ENCODE assay signal across 27 cellular contexts in the genomic region with DNA sequence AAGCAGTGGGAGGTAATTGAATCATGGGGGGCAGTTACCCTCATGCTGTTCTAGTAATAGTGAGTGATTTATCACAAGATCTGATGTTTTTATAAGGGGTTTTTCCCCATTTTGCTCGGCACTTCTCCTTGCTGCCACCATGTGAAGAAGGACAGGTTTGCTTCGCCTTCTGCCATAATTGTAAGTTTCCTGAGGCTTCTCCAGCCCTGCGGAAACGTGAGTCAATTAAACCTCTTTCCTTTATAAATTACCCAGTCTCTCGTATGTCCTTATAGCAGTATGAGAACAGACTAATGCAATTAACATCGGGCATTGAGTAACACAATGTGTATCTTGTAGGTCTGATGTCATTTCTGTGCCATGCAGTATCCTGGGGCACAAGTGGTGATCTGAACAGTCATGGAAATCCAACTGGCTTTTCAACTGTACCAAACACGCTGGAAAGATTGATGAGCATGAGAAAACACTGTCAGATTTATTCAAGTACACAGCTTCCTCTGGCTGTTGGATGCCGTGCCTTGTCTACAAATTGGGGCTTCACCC.
"Had no signal": no experiment of that assay in that cellular context is flagged by ENCODE, and none has a peak within 500 bp of the region (broad histone marks: within the 10 kb centered on the region; RNA-seq: fewer than 3 reads in every experiment).

No MANE protein-coding gene starts in this region.

- H3K27me3 ChIP-seq: pancreas, stomach, testis, thyroid gland, transverse colon, upper lobe of left lung, vagina had no signal

- H3K36me3 Mint-ChIP-seq: memory B cell; naive thymus-derived CD8-positive, alpha-beta T cell; stimulated activated naive B cell treated with anti-CD40 and anti-IgM and Interleukin-4, amounts not matched to agents 10 μg/mL and 1 μg/mL and 100 μg/mL, for 72 hours had no signal

- ATAC-seq: naive thymus-derived CD8-positive, alpha-beta T cell; pancreas; right cardiac atrium; sciatic nerve; stimulated activated naive B cell treated with anti-CD40 and anti-IgM and Interleukin-4, amounts not matched to agents 10 μg/mL and 1 μg/mL and 100 μg/mL, for 72 hours; stimulated activated naive CD8-positive, alpha-beta T cell treated with anti-CD3 and anti-CD28 coated beads, Interleukin-15, Interleukin-2, amounts not matched to agents 100 U/mL and 50 U/mL, for 24 hours had no signal

- H3K4me3 Mint-ChIP-seq: memory B cell; naive thymus-derived CD8-positive, alpha-beta T cell; nephron; neural crest cell; stimulated activated naive B cell treated with anti-CD40 and anti-IgM and Interleukin-4, amounts not matched to agents 10 μg/mL and 1 μg/mL and 100 μg/mL, for 72 hours had no signal

- H3K27me3 Mint-ChIP-seq: memory B cell; stimulated activated naive B cell treated with anti-CD40 and anti-IgM and Interleukin-4, amounts not matched to agents 10 μg/mL and 1 μg/mL and 100 μg/mL, for 72 hours had no signal

- H3K4me1 ChIP-seq: left ventricle myocardium inferior, pancreas, prostate gland, stomach, testis, transverse colon, upper lobe of left lung, vagina had no signal

- H3K27ac ChIP-seq: left ventricle myocardium inferior, pancreas, prostate gland, skin epidermis, stomach, testis, thyroid gland, transverse colon, upper lobe of left lung, vagina had no signal

- H3K4me1 Mint-ChIP-seq: memory B cell; naive thymus-derived CD8-positive, alpha-beta T cell; neural crest cell; stimulated activated naive B cell treated with anti-CD40 and anti-IgM and Interleukin-4, amounts not matched to agents 10 μg/mL and 1 μg/mL and 100 μg/mL, for 72 hours had no signal

- H3K9me3 Mint-ChIP-seq: memory B cell; naive thymus-derived CD8-positive, alpha-beta T cell; nephron; neural crest cell; stimulated activated naive B cell treated with anti-CD40 and anti-IgM and Interleukin-4, amounts not matched to agents 10 μg/mL and 1 μg/mL and 100 μg/mL, for 72 hours had no signal

- DNase-seq: islet precursor cell; left ventricle myocardium inferior; naive thymus-derived CD8-positive, alpha-beta T cell; nucleus accumbens; pancreas; posterior cingulate gyrus; retina; right cardiac atrium; stimulated activated CD4-positive, alpha-beta T cell treated with anti-CD3 and anti-CD28 coated beads, Interleukin-12 subunit alpha, Interleukin-12 subunit beta, amount 100 ng/mL, for 4 hours; stimulated activated CD4-positive, alpha-beta T cell treated with anti-CD3 and anti-CD28 coated beads, Interleukin-15, amount 100 ng/mL, for 24 hours; stimulated activated CD4-positive, alpha-beta T cell treated with anti-CD3 and anti-CD28 coated beads, Interleukin-2, amount 100 ng/mL, for 24 hours; stimulated activated CD4-positive, alpha-beta T cell treated with anti-CD3 and anti-CD28 coated beads, Interleukin-4, amount 100 ng/mL, for 1 hour; stimulated activated naive B cell treated with anti-CD40 and anti-IgM and Interleukin-4, amounts not matched to agents 10 μg/mL and 1 μg/mL and 100 μg/mL, for 72 hours; stimulated activated naive CD8-positive, alpha-beta T cell treated with anti-CD3 and anti-CD28 coated beads, Interleukin-15, Interleukin-2, amounts not matched to agents 100 U/mL and 50 U/mL, for 24 hours; stomach; testis; thyroid gland; transverse colon had no signal

- H3K4me3 ChIP-seq: left ventricle myocardium inferior, lung, pancreas, prostate gland, skin epidermis, stomach, testis, thyroid gland, transverse colon, upper lobe of left lung, vagina had no signal

- H3K36me3 ChIP-seq: left ventricle myocardium inferior, pancreas, prostate gland, stomach, thyroid gland, transverse colon, upper lobe of left lung, vagina had no signal

- H3K9me3 ChIP-seq: left ventricle myocardium inferior, pancreas, prostate gland, stomach, testis, thyroid gland, transverse colon, upper lobe of left lung, vagina had no signal

- H3K27ac Mint-ChIP-seq: memory B cell; naive thymus-derived CD8-positive, alpha-beta T cell; stimulated activated naive B cell treated with anti-CD40 and anti-IgM and Interleukin-4, amounts not matched to agents 10 μg/mL and 1 μg/mL and 100 μg/mL, for 72 hours had no signal
